8 cellular contexts compared by ENCODE assay signal in the genomic region with DNA sequence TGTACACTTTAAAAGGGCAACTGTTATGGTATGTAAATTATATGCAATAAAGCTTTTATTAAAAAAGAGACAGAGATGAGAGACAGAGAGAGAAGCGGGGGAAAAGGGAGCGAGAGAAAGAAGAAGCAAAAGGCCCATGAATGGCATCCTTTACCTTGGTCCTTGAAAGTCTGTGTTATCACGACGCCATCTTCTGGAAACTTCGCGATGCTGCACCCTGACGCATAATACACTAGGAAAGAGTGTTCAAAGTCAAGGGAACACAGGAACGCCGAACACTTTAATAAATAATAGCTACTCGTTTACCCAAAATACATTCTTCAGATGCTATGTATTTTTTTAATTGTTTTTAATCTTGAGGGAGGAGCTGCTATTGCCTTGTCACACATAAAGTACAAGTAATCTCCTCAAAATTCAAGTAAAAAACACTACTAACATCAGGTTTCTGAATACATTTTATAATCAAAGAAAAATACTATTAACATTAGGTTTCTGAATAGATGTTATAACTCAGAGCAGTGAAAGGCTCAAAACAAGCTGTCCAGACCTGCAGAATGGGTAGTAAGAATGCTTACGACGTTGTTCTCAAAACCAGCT. TPM values are rescaled to one million over a fixed set of nuclear protein-coding genes. Genes with fewer than 3 reads are reported as not detected.
DNase-seq lines count a peak whose midpoint lies in the region; ATAC-seq, FAIRE-seq and TF ChIP-seq lines count a peak whose summit lies in the region.

No MANE protein-coding gene starts in this region.

- H3K27me3 Mint-ChIP-seq in type B pancreatic cell = no peaks in the 10 kb centered on the region

- no peaks in the 10 kb centered on the region for H3K9me3 Mint-ChIP-seq in type B pancreatic cell

- peaks cover 10% of the 10 kb centered on the region for H3K36me3 Mint-ChIP-seq in type B pancreatic cell

- H3K4me1 ChIP-seq in lower lobe of right lung = no peaks in the 10 kb centered on the region

- H3K4me1 Mint-ChIP-seq in type B pancreatic cell (ENCODE audit: unreplicated experiment) = peaks cover 5% of the 10 kb centered on the region

- ATAC-seq in lower lobe of right lung = peak in 1 of 2 donors; percentile 59
- no peak for ATAC-seq in GM18858 (IDR thresholded peaks at IDR 0.05; ENCODE audit: unreplicated experiment)
- no peak for ATAC-seq in HG03097 (IDR thresholded peaks at IDR 0.05; ENCODE audit: low FRiP score, unreplicated experiment)

- H3K27ac ChIP-seq in lower lobe of right lung = no peak overlapping the region

- peaks cover 100% of the 10 kb centered on the region for H3K36me3 ChIP-seq in lower lobe of right lung

- DNase-seq in DMS153 (lab: John Stamatoyannopoulos, UW) = peak; percentile 40
- DNase-seq in HTR-8/SVneo (ENCODE audit: insufficient read length, low spot score) = peak; percentile 57
- DNase-seq in RCC 7860 (ENCODE audit: low spot score) = peak; percentile 19
- DNase-seq in cerebellum (ENCODE audit: low spot score) = peak; percentile 68
- DNase-seq in lower lobe of right lung = no peak
- no peak for DNase-seq in type B pancreatic cell (ENCODE audit: extremely low spot score, unreplicated experiment)

- H3K27ac Mint-ChIP-seq in type B pancreatic cell = no peak overlapping the region

- no peaks in the 10 kb centered on the region for H3K27me3 ChIP-seq in lower lobe of right lung (ENCODE audit: low read depth)

- no peak overlapping the region for H3K4me3 Mint-ChIP-seq in type B pancreatic cell

- H3K4me3 ChIP-seq in lower lobe of right lung = no peak overlapping the region

- intact Hi-C loops in lower lobe of right lung (cut with DNase I) = no loop called here

- no peak for FAIRE-seq in HTR-8/SVneo (lab: Jason Lieb, UNC)
- no peak for FAIRE-seq in RCC 7860 (lab: Jason Lieb, UNC)

- TF ChIP-seq CTCF in lower lobe of right lung (IDR thresholded peaks at IDR 0.05) (peak; percentile 60), type B pancreatic cell (conservative IDR thresholded peaks at IDR 0.05) (peak; percentile 92)

- no peaks in the 10 kb centered on the region for H3K9me3 ChIP-seq in lower lobe of right lung

RNA-seq across cellular contexts. Expression of a gene that starts 23.0 kb away (rescaled TPM):
- total RNA-seq in cerebellum (0.45 TPM), lower lobe of right lung (not detected), type B pancreatic cell (ENCODE audit: low replicate concordance) (not detected in 2 replicates)

RNA-seq across cellular contexts. Expression of a gene that starts 51.1 kb away (rescaled TPM):
- total RNA-seq in cerebellum (94.9 TPM), lower lobe of right lung (94.7 TPM), type B pancreatic cell (ENCODE audit: low replicate concordance) (75.7 and 88.4 TPM in 2 replicates)

Comparison
In these comparisons a context has a peak if more than half of its experiments do, and no peak if none do; other contexts are left out.
1. DNase-seq: peak in DMS153 (single experiment), HTR-8/SVneo (single experiment), RCC 7860 (single experiment) and cerebellum (single experiment); none in lower lobe of right lung (single experiment) and type B pancreatic cell (single experiment).